21 cellular contexts compared by ENCODE assay signal in genomic region chr9:98203153-98203552, GRCh38. TPM values are rescaled to one million over a fixed set of nuclear protein-coding genes. Genes with fewer than 3 reads are reported as not detected.
A peak's percentile ranks its signal among the peaks of the same experiment; 100 is the strongest.
DNase-seq lines count a peak whose midpoint lies in the region; ATAC-seq, FAIRE-seq and TF ChIP-seq lines count a peak whose summit lies in the region.
"Had no signal": no experiment of that assay in that cellular context is flagged by ENCODE, and none has a peak within 500 bp of the region (broad histone marks: within the 10 kb centered on the region; RNA-seq: fewer than 3 reads in every experiment).

No MANE protein-coding gene starts in this region.

- no peak overlapping the region for H3K18ac ChIP-seq in H1 (ENCODE audit: extremely low read depth, low read length)

- H3K36me3 Mint-ChIP-seq in CD14-positive monocyte, result peaks cover 76 to 89% of the 10 kb centered on the region in 2 donors

- H4K5ac ChIP-seq in H1 (ENCODE audit: insufficient read length, low read depth, low read length), result no peak overlapping the region

- H3K9ac ChIP-seq in HepG2 (ENCODE audit: insufficient read depth, low read depth, low read length) (no peak overlapping the region), H1 (replicated peaks in 1 of 4; ENCODE audit: extremely low read depth in 1 of 4, low read depth in 3 of 4, low read length in 3 of 4) (no peak overlapping the region)

- no peak overlapping the region for H2BK20ac ChIP-seq in H1 (ENCODE audit: low read length)

- no TSS peak for BruUV-seq in HepG2 (replicated peaks; lab: Mats Ljungman, UMichigan)

- H3K4me1 ChIP-seq in HepG2 (ENCODE audit: insufficient read depth, low read length) (peaks cover 27% of the 10 kb centered on the region), right lobe of liver (peaks cover 0 to 11% (median 0%) of the 10 kb centered on the region in 4 donors), H1 (replicated peaks in 1 of 4; ENCODE audit: control insufficient read depth in 3 of 4, insufficient read depth in 4 of 4, low read length in 3 of 4) (peaks cover 0 to 10% (median 6%) of the 10 kb centered on the region in 4 experiments; a peak in 6 of 7 replicates), osteoblast (ENCODE audit: insufficient read depth, low read length) (no peaks in the 10 kb centered on the region)
- H3K4me1 ChIP-seq: BE2C had no signal

- WGBS in HepG2 (ENCODE audit: low lambda C conversion rate), result 66% methylated on average over 4 of the region's 7 CpGs
- no CpG with 5 or more reads among the region's 7 CpGs for WGBS in right lobe of liver (ENCODE audit: insufficient coverage, low coverage, low lambda C conversion rate, missing lambda C conversion rate)
- 83% methylated on average over 7 of the region's 7 CpGs; no CpG with 5 or more reads in 1 of the 2 experiments for WGBS in H1 (ENCODE audit: extremely low coverage in 1 of 2, insufficient coverage in 1 of 2, insufficient read length in 1 of 2, insufficient replicate concordance in 2 of 2, low coverage in 1 of 2, low lambda C conversion rate in 2 of 2, missing lambda C conversion rate in 1 of 2), 2 experiments

- no peaks in the 10 kb centered on the region for H3K9me3 ChIP-seq in HepG2 (ENCODE audit: low read length)
- H3K9me3 ChIP-seq in right lobe of liver, result no peaks in the 10 kb centered on the region
- H3K9me3 ChIP-seq in H1 (ENCODE audit: insufficient read depth in 2 of 2, low read depth in 1 of 2, low read length in 1 of 2), result peaks cover 3 to 5% of the 10 kb centered on the region in 2 experiments; a peak in 3 of 4 replicates
- H3K9me3 ChIP-seq in osteoblast (ENCODE audit: low read depth, low read length), result no peaks in the 10 kb centered on the region
- H3K9me3 ChIP-seq: BE2C; BLaER1 treated with 17β-estradiol and CSF1 and Interleukin-3, amounts not matched to agents 10 nM and 100 nM had no signal

- no peak overlapping the region for H2AK5ac ChIP-seq in H1 (ENCODE audit: low read depth, low read length)

- H3K9me3 Mint-ChIP-seq in CD14-positive monocyte, result no peaks in the 10 kb centered on the region
- H3K9me3 Mint-ChIP-seq: CD4-positive, alpha-beta memory T cell had no signal

- H2AFZ ChIP-seq in HepG2 (ENCODE audit: low read length), result no peak overlapping the region
- no peak overlapping the region for H2AFZ ChIP-seq in H1 (ENCODE audit: low read length)
- H2AFZ ChIP-seq in osteoblast (ENCODE audit: low read length), result no peak overlapping the region

- no peak overlapping the region for H3K27ac ChIP-seq in HepG2 (ENCODE audit: extremely low read length, insufficient read depth, low read length)
- H3K27ac ChIP-seq in right lobe of liver, result no peak overlapping the region
- H3K27ac ChIP-seq in H1 (ENCODE audit: low read depth, low read length), result no peak overlapping the region
- H3K27ac ChIP-seq in osteoblast (ENCODE audit: low read depth, low read length), result no peak overlapping the region
- H3K27ac ChIP-seq: 22Rv1; BLaER1 treated with 17β-estradiol and CSF1 and Interleukin-3, amounts not matched to agents 10 nM and 100 nM had no signal

- no peak overlapping the region for H3K4me3 ChIP-seq in HepG2 (replicated peaks in 1 of 3; ENCODE audit: insufficient read depth in 1 of 3, low read depth in 2 of 3, low read length in 3 of 3)
- H3K4me3 ChIP-seq in right lobe of liver, result no peak overlapping the region
- no peak overlapping the region for H3K4me3 ChIP-seq in H1 (ENCODE audit: extremely low read depth in 1 of 4, insufficient read depth in 2 of 4, low read depth in 3 of 4, low read length in 4 of 4)
- no peak overlapping the region for H3K4me3 ChIP-seq in osteoblast (ENCODE audit: insufficient read depth, low read length)
- H3K4me3 ChIP-seq: BLaER1 treated with 17β-estradiol and CSF1 and Interleukin-3, amounts not matched to agents 10 nM and 100 nM had no signal

- H3K27me3 Mint-ChIP-seq in CD14-positive monocyte (ENCODE audit: low read depth in 3 of 3), result peaks cover 0 to 2% (median 0%) of the 10 kb centered on the region in 3 donors
- H3K27me3 Mint-ChIP-seq: CD4-positive, alpha-beta memory T cell had no signal

- ATAC-seq in HepG2 (peak; percentile 11; the same call in 1 of the 3 replicates), right lobe of liver (no peak)
- ATAC-seq: HCT116 had no signal

- CTCF ChIA-PET in HepG2 (lab: Yijun Ruan, JAX; ENCODE audit: low intra/inter-chr PET ratio, low total read pairs) (no interaction called here), H1 (lab: Charles Lee; ENCODE audit: partially characterized antibody) (interaction anchor here (0.5 to 8.3 kb wide), 11 partner anchors 13 to 193 kb away, joined by 3 to 62 read pairs (median 4); no protein-coding TSS in a partner anchor)

- H3K14ac ChIP-seq in H1 (ENCODE audit: insufficient read length), result no peak overlapping the region

- POLR2A ChIA-PET in HepG2 (lab: Yijun Ruan, JAX), result interaction anchor here (0.9 kb wide), 1 partner anchor 52 kb away, joined by 3 read pairs; the partner anchor contains the start of gene TBC1D2
- POLR2A ChIA-PET in H1 (lab: Charles Lee; ENCODE audit: partially characterized antibody), result interaction anchor here (0.9 kb wide), 1 partner anchor 101 kb away, joined by 3 read pairs; no protein-coding TSS in a partner anchor

- H3K27me3 ChIP-seq in HepG2 (ENCODE audit: control insufficient read depth in 1 of 2, insufficient read depth in 2 of 2, low read length in 2 of 2) (no peaks in the 10 kb centered on the region), right lobe of liver (no peaks in the 10 kb centered on the region), H1 (replicated peaks in 1 of 4; ENCODE audit: control insufficient read depth in 3 of 4, extremely low read depth in 1 of 4, insufficient read depth in 3 of 4, low read length in 3 of 4) (no peaks in the 10 kb centered on the region), osteoblast (ENCODE audit: insufficient read depth, low read length) (no peaks in the 10 kb centered on the region)
- H3K27me3 ChIP-seq: BE2C; BLaER1 treated with 17β-estradiol and CSF1 and Interleukin-3, amounts not matched to agents 10 nM and 100 nM had no signal

- no peak overlapping the region for H3K4ac ChIP-seq in H1 (replicated peaks; ENCODE audit: insufficient read length, low read depth, low read length)

- no peak overlapping the region for H2BK12ac ChIP-seq in H1 (ENCODE audit: low read depth, low read length)

- no peak overlapping the region for H2BK5ac ChIP-seq in H1 (ENCODE audit: low read depth, low read length)

- no peak overlapping the region for H2BK120ac ChIP-seq in H1 (replicated peaks; ENCODE audit: low read depth, low read length)

- no peaks in the 10 kb centered on the region for H3K79me2 ChIP-seq in HepG2 (ENCODE audit: insufficient read depth, low read length)
- no peaks in the 10 kb centered on the region for H3K79me2 ChIP-seq in H1 (ENCODE audit: control insufficient read depth in 1 of 2, insufficient read depth in 2 of 2, low read length in 2 of 2)
- peaks cover 2% of the 10 kb centered on the region for H3K79me2 ChIP-seq in osteoblast (ENCODE audit: insufficient read depth, low read length)

- H3K56ac ChIP-seq in H1 (replicated peaks; ENCODE audit: insufficient read length, low read depth, low read length), result no peak overlapping the region

- H4K20me1 ChIP-seq in HepG2 (ENCODE audit: insufficient read depth, low read length) (no peaks in the 10 kb centered on the region), H1 (replicated peaks in 1 of 2; ENCODE audit: control insufficient read depth in 1 of 2, insufficient read depth in 2 of 2, low read length in 2 of 2) (no peaks in the 10 kb centered on the region), osteoblast (ENCODE audit: insufficient read depth, low read length) (no peaks in the 10 kb centered on the region)

- no peaks in the 10 kb centered on the region for H3K36me3 ChIP-seq in HepG2 (replicated peaks in 1 of 2; ENCODE audit: control insufficient read depth in 1 of 2, insufficient read depth in 2 of 2, low read length in 2 of 2)
- H3K36me3 ChIP-seq in right lobe of liver, result no peaks in the 10 kb centered on the region
- H3K36me3 ChIP-seq in H1 (ENCODE audit: control insufficient read depth in 2 of 4, insufficient read depth in 4 of 4, low read length in 3 of 4), result peaks cover 0 to under 1% (median 0%) of the 10 kb centered on the region in 4 experiments; a peak in 1 of 8 replicates
- peaks cover 84% of the 10 kb centered on the region for H3K36me3 ChIP-seq in osteoblast (ENCODE audit: insufficient read depth, low read length)
- H3K36me3 ChIP-seq: BE2C had no signal

- no peak overlapping the region for H3K4me3 Mint-ChIP-seq in CD14-positive monocyte
- H3K4me3 Mint-ChIP-seq: CD4-positive, alpha-beta memory T cell; H9 had no signal

- no peaks in the 10 kb centered on the region for H3K23me2 ChIP-seq in H1 (ENCODE audit: low read depth, low read length)

- TF ChIP-seq POLR2A in HepG2 (IDR thresholded peaks at IDR 0.05; ENCODE audit: insufficient read depth in 1 of 2, low read depth in 2 of 2, low read length in 2 of 2) (no peak), right lobe of liver (IDR thresholded peaks at IDR 0.05) (no peak), H1 (IDR thresholded peaks at IDR 0.05; ENCODE audit: control extremely low read depth in 1 of 2, low read depth in 2 of 2, low read length in 2 of 2) (no peak)

- FAIRE-seq in HepG2 (lab: Jason Lieb, UNC), result no peak
- FAIRE-seq in H1 (lab: Jason Lieb, UNC), result no peak
- FAIRE-seq: A204.1, GM12891, GM18507 had no signal

- TF ChIP-seq CTCF in HepG2 (CRISPR knock-in tag; IDR thresholded peaks at IDR 0.05), result no peak
- TF ChIP-seq CTCF in right lobe of liver (IDR thresholded peaks at IDR 0.05), result no peak
- peak in 2 of 3 experiments; percentile 2 to 10; a peak in 2 of 4 replicates for TF ChIP-seq CTCF in H1 (IDR thresholded peaks at IDR 0.05; ENCODE audit: control extremely low read depth in 1 of 3, insufficient read depth in 1 of 3, low read depth in 1 of 3, low read length in 3 of 3)
- no peak for TF ChIP-seq CTCF in osteoblast (IDR thresholded peaks at IDR 0.05; ENCODE audit: extremely low read depth, low read depth, low read length)
- TF ChIP-seq CTCF in CD14-positive monocyte (IDR thresholded peaks at IDR 0.05), result no peak

- no peak overlapping the region for H4K91ac ChIP-seq in H1 (replicated peaks; ENCODE audit: insufficient read length, low read length)

- intact Hi-C loops in HepG2 (cut with micrococcal nuclease; ENCODE audit: unreplicated experiment), result no loop called here
- intact Hi-C loops in right lobe of liver (cut with DNase I), result no loop called here
- intact Hi-C loops in CD14-positive monocyte (cut with micrococcal nuclease), result loop anchor here in 1 of 2 donors (10.0 kb wide), 1 partner anchor 128 kb away; no protein-coding TSS in a partner anchor

- H3K4me2 ChIP-seq in HepG2 (ENCODE audit: low read depth, low read length) (no peak overlapping the region), H1 (ENCODE audit: insufficient read depth in 1 of 2, low read depth in 2 of 2, low read length in 2 of 2) (no peak overlapping the region), osteoblast (ENCODE audit: insufficient read depth, low read length) (no peak overlapping the region)
- H3K4me2 ChIP-seq: BLaER1 treated with 17β-estradiol and CSF1 and Interleukin-3, amounts not matched to agents 10 nM and 100 nM had no signal

- in situ Hi-C loops in HepG2 (cut with HindIII; ENCODE audit: extremely low pct_ligation_motif_present, low pct_unique_long_range_greater_than_20kb), result no loop called here

- H2BK15ac ChIP-seq in H1 (ENCODE audit: low read length), result no peak overlapping the region; the same call in 1 of the 2 replicates

- no peaks in the 10 kb centered on the region for H3K79me1 ChIP-seq in H1 (ENCODE audit: low read depth, low read length)

- DNase-seq in HepG2 (ENCODE audit: low spot score) (no peak), right lobe of liver (no peak), H1 (ENCODE audit: low read depth in 1 of 2, low spot score in 2 of 2) (no peak), osteoblast (ENCODE audit: insufficient read length, low spot score, missing footprints) (peak; percentile 75), AML-193 (lab: John Stamatoyannopoulos, UW) (no peak), CD14-positive monocyte (ENCODE audit: low spot score) (no peak)
- DNase-seq in stimulated activated naive CD4-positive, alpha-beta T cell (lab: John Stamatoyannopoulos, UW), result no peak
- DNase-seq: BE2C; Calu3; CD4-positive, alpha-beta memory T cell; COR-L47; DMS53; DMS79 treated with DMSO at 0.1 percent for 48 hours; GF-D8; H9 had no signal

- H3K27ac Mint-ChIP-seq in CD14-positive monocyte, result no peak overlapping the region
- H3K27ac Mint-ChIP-seq: CD4-positive, alpha-beta memory T cell; H9 had no signal

- TF ChIP-seq RAD21 in HepG2 (CRISPR knock-in tag; IDR thresholded peaks at IDR 0.05) (no peak), H1 (IDR thresholded peaks at IDR 0.05 in 1 of 2, conservative IDR thresholded peaks at IDR 0.05 in 1 of 2; ENCODE audit: low read depth in 2 of 2, low read length in 2 of 2) (0 out of 4 replicates have a peak, but pooled peaks have one; percentile 11 to 17)

- 0 out of 2 replicates have a peak overlapping the region, but pooled peaks have one; percentile 69 for H4K8ac ChIP-seq in H1 (ENCODE audit: extremely low read depth, insufficient read depth, low read length)

- no peak overlapping the region for H3K23ac ChIP-seq in H1 (ENCODE audit: insufficient read length)

- peaks cover 6% of the 10 kb centered on the region for H3K4me1 Mint-ChIP-seq in CD14-positive monocyte

- no peak for TF ChIP-seq EP300 in HepG2 (IDR thresholded peaks at IDR 0.05; ENCODE audit: low read depth in 2 of 2, low read length in 2 of 2)
- no peak for TF ChIP-seq EP300 in HepG2 (CRISPR knock-in tag; IDR thresholded peaks at IDR 0.05; ENCODE audit: borderline replicate concordance)
- no peak for TF ChIP-seq EP300 in H1 (IDR thresholded peaks at IDR 0.05; ENCODE audit: borderline replicate concordance in 1 of 2, low read depth in 2 of 2, low read length in 2 of 2)

RNA-seq across cellular contexts. Expression of gene CORO2A, which starts 10.7 kb away (rescaled TPM):
- 14.4 and 19.8 TPM in 2 replicates for total RNA-seq in HepG2 (2016; rRNA removed; fragmentation: Illumina TruSeq; extraction: Trizol)
- 3.5 and 3.6 TPM in 2 replicates for total RNA-seq in HepG2 (2016; cell fraction: cytosol; rRNA removed; fragmentation: Illumina TruSeq; extraction: Trizol; ENCODE audit: low read depth)
- 14.0 and 19.0 TPM in 2 replicates for total RNA-seq in HepG2 (2016; cell fraction: insoluble cytoplasmic fraction; rRNA removed; fragmentation: Illumina TruSeq; extraction: Trizol)
- total RNA-seq in HepG2 (2016; cell fraction: membrane; rRNA removed; fragmentation: Illumina TruSeq; extraction: Trizol), result 12.4 and 12.5 TPM in 2 replicates
- 8.5 and 10.2 TPM in 2 replicates for total RNA-seq in HepG2 (2016; cell fraction: nucleus; rRNA removed; fragmentation: Illumina TruSeq; extraction: Trizol)
- 12.9 and 15.3 TPM in 2 replicates for polyA plus RNA-seq in HepG2 (2011; rRNA removed)
- polyA plus RNA-seq in HepG2 (2011; cell fraction: cytosol; rRNA removed), result 12.3 and 15.4 TPM in 2 replicates
- 7.9 and 8.1 TPM in 2 replicates for polyA plus RNA-seq in HepG2 (2011; cell fraction: nucleus; rRNA removed)
- 5.9 and 8.4 TPM in 2 replicates for polyA plus RNA-seq in HepG2 (2012)
- polyA plus RNA-seq in HepG2 (2016; cell fraction: cytosol; fragmentation: Illumina TruSeq; extraction: Trizol; ENCODE audit: low read depth), result 5.6 TPM in 2 replicates
- 21.2 and 23.2 TPM in 2 replicates for polyA plus RNA-seq in HepG2 (2016; cell fraction: insoluble cytoplasmic fraction; fragmentation: Illumina TruSeq; extraction: Trizol; ENCODE audit: low read depth)
- 9.4 and 10.3 TPM in 2 replicates for polyA plus RNA-seq in HepG2 (2016; cell fraction: membrane; fragmentation: Illumina TruSeq; extraction: Trizol; ENCODE audit: low read depth)
- polyA plus RNA-seq in HepG2 (2016; cell fraction: nucleus; fragmentation: Illumina TruSeq; extraction: Trizol; ENCODE audit: insufficient read depth, low read depth), result 21.7 and 22.4 TPM in 2 replicates
- polyA minus RNA-seq in HepG2 (2011; rRNA and poly(A)+ RNA removed; ENCODE audit: low replicate concordance), result 7.1 and 26.4 TPM in 2 replicates
- 9.8 and 10.3 TPM in 2 replicates for polyA minus RNA-seq in HepG2 (2011; cell fraction: cytosol; rRNA and poly(A)+ RNA removed)
- polyA minus RNA-seq in HepG2 (2011; cell fraction: nucleus; rRNA and poly(A)+ RNA removed), result 4.6 and 5.3 TPM in 2 replicates
- total RNA-seq in right lobe of liver, result 1 to 10 TPM in 5 of 6 experiments, under 1 TPM in 1; 0.67 to 6.2 (median 3.3) TPM
- 26.2 and 27.9 TPM in 2 replicates for total RNA-seq in H1 (2021; fragmentation: NEBNext Ultra II Directional; extraction: Animal tissue kit (Norgen Biotek cat#: 25700))
- 13.7 and 15.3 TPM in 2 replicates for polyA plus RNA-seq in H1 (2011; rRNA removed)
- polyA plus RNA-seq in H1 (2011; cell fraction: cytosol; rRNA removed), result 17.8 TPM
- polyA plus RNA-seq in H1 (2011; cell fraction: nucleus; rRNA removed), result 10.6 TPM
- 13.2 to 15.8 TPM (median 13.7 TPM) in 4 replicates for polyA plus RNA-seq in H1 (2012, experiment 1 of 2)
- 5.4 TPM for polyA plus RNA-seq in H1 (2012, experiment 2 of 2)
- polyA plus RNA-seq in H1 (2013, experiment 1 of 2), result 25.8 TPM
- polyA plus RNA-seq in H1 (2013, experiment 2 of 2), result 26.8 TPM
- 26.1 and 31.3 TPM in 2 replicates for polyA minus RNA-seq in H1 (2011; rRNA and poly(A)+ RNA removed)
- 13.2 TPM for polyA minus RNA-seq in H1 (2011; cell fraction: cytosol; rRNA and poly(A)+ RNA removed)
- 8.3 TPM for polyA minus RNA-seq in H1 (2011; cell fraction: nucleus; rRNA and poly(A)+ RNA removed)
- 0.29 and 0.72 TPM in 2 replicates for total RNA-seq in osteoblast
- polyA plus RNA-seq in CD14-positive monocyte, result 1 to 10 TPM; 2.1 to 3.5 TPM

RNA-seq across cellular contexts. Expression of gene TBC1D2, which starts 52.3 kb away (rescaled TPM):
- 2.2 and 2.8 TPM in 2 replicates for total RNA-seq in HepG2 (2016; rRNA removed; fragmentation: Illumina TruSeq; extraction: Trizol)
- 0.51 and 0.62 TPM in 2 replicates for total RNA-seq in HepG2 (2016; cell fraction: cytosol; rRNA removed; fragmentation: Illumina TruSeq; extraction: Trizol; ENCODE audit: low read depth)
- total RNA-seq in HepG2 (2016; cell fraction: insoluble cytoplasmic fraction; rRNA removed; fragmentation: Illumina TruSeq; extraction: Trizol), result 2.1 and 2.6 TPM in 2 replicates
- 1.1 and 1.2 TPM in 2 replicates for total RNA-seq in HepG2 (2016; cell fraction: membrane; rRNA removed; fragmentation: Illumina TruSeq; extraction: Trizol)
- total RNA-seq in HepG2 (2016; cell fraction: nucleus; rRNA removed; fragmentation: Illumina TruSeq; extraction: Trizol), result 2.2 and 2.8 TPM in 2 replicates
- 2.0 and 2.8 TPM in 2 replicates for polyA plus RNA-seq in HepG2 (2011; rRNA removed)
- 1.5 and 2.0 TPM in 2 replicates for polyA plus RNA-seq in HepG2 (2011; cell fraction: cytosol; rRNA removed)
- polyA plus RNA-seq in HepG2 (2011; cell fraction: nucleus; rRNA removed), result 5.2 and 5.6 TPM in 2 replicates
- polyA plus RNA-seq in HepG2 (2012), result 1.9 and 2.1 TPM in 2 replicates
- 0.31 and 0.54 TPM in 2 replicates for polyA plus RNA-seq in HepG2 (2016; cell fraction: cytosol; fragmentation: Illumina TruSeq; extraction: Trizol; ENCODE audit: low read depth)
- 2.9 and 3.0 TPM in 2 replicates for polyA plus RNA-seq in HepG2 (2016; cell fraction: insoluble cytoplasmic fraction; fragmentation: Illumina TruSeq; extraction: Trizol; ENCODE audit: low read depth)
- 0.96 and 1.1 TPM in 2 replicates for polyA plus RNA-seq in HepG2 (2016; cell fraction: membrane; fragmentation: Illumina TruSeq; extraction: Trizol; ENCODE audit: low read depth)
- 3.1 and 3.8 TPM in 2 replicates for polyA plus RNA-seq in HepG2 (2016; cell fraction: nucleus; fragmentation: Illumina TruSeq; extraction: Trizol; ENCODE audit: insufficient read depth, low read depth)
- 6.2 and 19.2 TPM in 2 replicates for polyA minus RNA-seq in HepG2 (2011; rRNA and poly(A)+ RNA removed; ENCODE audit: low replicate concordance)
- 1.1 TPM in 2 replicates for polyA minus RNA-seq in HepG2 (2011; cell fraction: cytosol; rRNA and poly(A)+ RNA removed)
- polyA minus RNA-seq in HepG2 (2011; cell fraction: nucleus; rRNA and poly(A)+ RNA removed), result 3.1 and 4.0 TPM in 2 replicates
- total RNA-seq in right lobe of liver, result 10 to 100 TPM in 2 of 6 experiments, 1 to 10 TPM in 4; 5.1 to 17.5 (median 9.7) TPM
- total RNA-seq in H1 (2021; fragmentation: NEBNext Ultra II Directional; extraction: Animal tissue kit (Norgen Biotek cat#: 25700)), result 7.4 and 8.0 TPM in 2 replicates
- 7.4 and 10.9 TPM in 2 replicates for polyA plus RNA-seq in H1 (2011; rRNA removed)
- 7.7 TPM for polyA plus RNA-seq in H1 (2011; cell fraction: cytosol; rRNA removed)
- 15.0 TPM for polyA plus RNA-seq in H1 (2011; cell fraction: nucleus; rRNA removed)
- polyA plus RNA-seq in H1 (2012, experiment 1 of 2), result 4.2 to 6.0 TPM (median 4.9 TPM) in 4 replicates
- 4.4 TPM for polyA plus RNA-seq in H1 (2012, experiment 2 of 2)
- 7.4 TPM for polyA plus RNA-seq in H1 (2013, experiment 1 of 2)
- polyA plus RNA-seq in H1 (2013, experiment 2 of 2), result 6.9 TPM
- polyA minus RNA-seq in H1 (2011; rRNA and poly(A)+ RNA removed), result 7.0 and 7.4 TPM in 2 replicates
- polyA minus RNA-seq in H1 (2011; cell fraction: cytosol; rRNA and poly(A)+ RNA removed), result 4.3 TPM
- 8.0 TPM for polyA minus RNA-seq in H1 (2011; cell fraction: nucleus; rRNA and poly(A)+ RNA removed)
- 114 and 128 TPM in 2 replicates for total RNA-seq in osteoblast
- 10 to 100 TPM; 23.2 to 34.4 TPM for polyA plus RNA-seq in CD14-positive monocyte

Comparison
In these comparisons a context has a peak if more than half of its experiments do, and no peak if none do; other contexts are left out.
1. CTCF ChIP-seq: peak in H1 (2 of 3); none in HepG2 (single experiment), right lobe of liver (0 of 4), osteoblast (single experiment) and CD14-positive monocyte (single experiment).
2. Of the 41 proteins assayed by ChIP-seq in both HepG2 and H1: peak only in HepG2: none; only in H1: CTCF, RAD21 and YY1; in both: none; in neither: 38.